ENCODE assay signal across 10 cellular contexts in genomic region chr7:26857170-26857533, GRCh38. TPM values are rescaled to one million over a fixed set of nuclear protein-coding genes. Genes with fewer than 3 reads are reported as not detected.
DNase-seq lines count a peak whose midpoint lies in the region; ATAC-seq and TF ChIP-seq lines count a peak whose summit lies in the region.
"Had no signal": no experiment of that assay in that cellular context is flagged by ENCODE, and none has a peak within 500 bp of the region (broad histone marks: within the 10 kb centered on the region; RNA-seq: fewer than 3 reads in every experiment).

No MANE protein-coding gene starts in this region.

- H3K27ac Mint-ChIP-seq in mesothelial cell of epicardium (peak overlapping the region; percentile 100), chondrocyte (ENCODE audit: unreplicated experiment) (no peak overlapping the region)
- H3K27ac Mint-ChIP-seq: activated CD4-positive, alpha-beta T cell treated with anti-CD3 and anti-CD28 coated beads for 36 hours had no signal

- peak overlapping the region; percentile 16 for H3K4me2 ChIP-seq in Karpas-422 (ENCODE audit: low read depth, low read length, poor library complexity, severe bottlenecking)

- no peaks in the 10 kb centered on the region for H4K20me1 ChIP-seq in Karpas-422 (ENCODE audit: insufficient read depth, low read depth, low read length)

- intact Hi-C loops in dorsolateral prefrontal cortex (cut with DNase I) = loop anchor here in 1 of 2 donors (10.0 kb wide), 1 partner anchor 298 kb away; the partner anchor contains the start of genes HOXA3 and HOXA7

- H3K27ac ChIP-seq in Karpas-422 (ENCODE audit: low read length) = no peak overlapping the region
- H3K27ac ChIP-seq in dorsolateral prefrontal cortex = no peak overlapping the region
- peak overlapping the region in 1 of 2 donors; percentile 27 for H3K27ac ChIP-seq in thoracic aorta

- H3K9me3 Mint-ChIP-seq in mesothelial cell of epicardium (no peaks in the 10 kb centered on the region), chondrocyte (ENCODE audit: low read depth) (peaks cover 3% of the 10 kb centered on the region)

- TF ChIP-seq CTCF in dorsolateral prefrontal cortex (IDR thresholded peaks at IDR 0.05 in 54 of 56, conservative IDR thresholded peaks at IDR 0.05 in 2 of 56; ENCODE audit: low read depth in 1 of 56, partially characterized antibody in 56 of 56) (no peak), mesothelial cell of epicardium (IDR thresholded peaks at IDR 0.05; ENCODE audit: unreplicated experiment) (no peak), thoracic aorta (IDR thresholded peaks at IDR 0.05) (no peak), chondrocyte (IDR thresholded peaks at IDR 0.05) (no peak)

- H3K27me3 Mint-ChIP-seq in mesothelial cell of epicardium (ENCODE audit: low read depth) (no peaks in the 10 kb centered on the region), chondrocyte (ENCODE audit: low read depth) (peaks cover 65% of the 10 kb centered on the region)

- DNase-seq in Karpas-422 (no peak), dorsolateral prefrontal cortex (no peak), mesothelial cell of epicardium (ENCODE audit: low spot score in 2 of 2, unreplicated experiment in 2 of 2) (no peak), thoracic aorta (ENCODE audit: low spot score) (no peak), nucleus accumbens (lab: John Stamatoyannopoulos, UW) (no peak), chondrocyte (ENCODE audit: low spot score) (no peak)
- DNase-seq: amniotic stem cell, EL had no signal

- H3K4me3 ChIP-seq in Karpas-422 (ENCODE audit: low read length) (no peak overlapping the region), dorsolateral prefrontal cortex (peak overlapping the region in 50 of 59 donors; percentile 2 to 60 (median 33)), thoracic aorta (peak overlapping the region; percentile 51)

- H3K4me3 Mint-ChIP-seq in mesothelial cell of epicardium (peak overlapping the region; percentile 89), chondrocyte (ENCODE audit: unreplicated experiment) (no peak overlapping the region)
- H3K4me3 Mint-ChIP-seq: activated CD4-positive, alpha-beta T cell treated with anti-CD3 and anti-CD28 coated beads for 36 hours had no signal

- H3K9me3 ChIP-seq in Karpas-422 (ENCODE audit: low read length) (no peaks in the 10 kb centered on the region), thoracic aorta (no peaks in the 10 kb centered on the region)

- H3K79me2 ChIP-seq in Karpas-422 (ENCODE audit: low read length) = no peaks in the 10 kb centered on the region

- H3K36me3 ChIP-seq in Karpas-422 (ENCODE audit: insufficient read depth, low read length) (no peaks in the 10 kb centered on the region), thoracic aorta (no peaks in the 10 kb centered on the region)

- peak overlapping the region; percentile 37; the same call in 1 of the 2 replicates for H2AFZ ChIP-seq in Karpas-422 (ENCODE audit: low read length)

- no peak overlapping the region for H3K9ac ChIP-seq in Karpas-422 (ENCODE audit: low read length)

- H3K27me3 ChIP-seq in Karpas-422 (ENCODE audit: low read length) (no peaks in the 10 kb centered on the region), dorsolateral prefrontal cortex (peaks cover 0 to 80% (median 29%) of the 10 kb centered on the region in 45 donors), thoracic aorta (replicated peaks; ENCODE audit: insufficient read depth) (no peaks in the 10 kb centered on the region)

- H3K4me1 Mint-ChIP-seq in mesothelial cell of epicardium (peaks cover 86% of the 10 kb centered on the region), chondrocyte (ENCODE audit: low read depth) (peaks cover 6% of the 10 kb centered on the region)

- H3K4me1 ChIP-seq in Karpas-422 (ENCODE audit: low read length) (peaks cover 49% of the 10 kb centered on the region), thoracic aorta (ENCODE audit: control insufficient read depth in 1 of 2, low read depth in 2 of 2) (no peaks in the 10 kb centered on the region)

- H3K9me2 ChIP-seq in Karpas-422 (replicated peaks; ENCODE audit: insufficient read depth, low read length) = no peaks in the 10 kb centered on the region

- H3K36me3 Mint-ChIP-seq in mesothelial cell of epicardium (peaks cover 1% of the 10 kb centered on the region), chondrocyte (ENCODE audit: low read depth) (peaks cover 2% of the 10 kb centered on the region)

- ATAC-seq in thoracic aorta (ENCODE audit: insufficient number of reproducible peaks, low FRiP score, low read depth) (no peak), GM19395 (IDR thresholded peaks at IDR 0.05; ENCODE audit: unreplicated experiment) (no peak)
- ATAC-seq: activated CD4-positive, alpha-beta T cell treated with anti-CD3 and anti-CD28 coated beads for 36 hours had no signal

RNA-seq across cellular contexts. Expression of gene SKAP2, which starts 7.2 kb away (rescaled TPM):
- total RNA-seq in Karpas-422 (2014; rRNA removed; shearing (Covaris generic); ENCODE audit: low replicate concordance) = 11.5 and 24.4 TPM in 2 replicates
- total RNA-seq in dorsolateral prefrontal cortex (10 to 100 TPM; 13.3 to 44.8 (median 28.6) TPM), mesothelial cell of epicardium (48.1 to 58.4 TPM (median 50.8 TPM) in 3 replicates), thoracic aorta (10 to 100 TPM; 16.6 to 29.0 TPM), chondrocyte (4.8 to 10.1 TPM (median 5.8 TPM) in 3 replicates)
